In genomic region chr20:35133006-35133405, GRCh38 we compare ENCODE assay signal across 28 cellular contexts.
"Had no signal": no experiment of that assay in that cellular context is flagged by ENCODE, and none has a peak within 500 bp of the region (broad histone marks: within the 10 kb centered on the region; RNA-seq: fewer than 3 reads in every experiment).

No MANE protein-coding gene starts in this region.

- ATAC-seq: Panc1, Right ventricle myocardium inferior, SK-N-SH treated with all-trans-retinoic acid at 6 μM for 48 hours had no signal

- H3K4me3 ChIP-seq: colonic mucosa, SJSA1 had no signal

- DNase-seq: activated B cell treated with CpG ODN at 0.5 μM for 24 hours; activated CD4-positive, alpha-beta T cell treated with anti-CD3 and anti-CD28 coated beads for 1 hour; activated CD4-positive, alpha-beta T cell treated with anti-CD3 and anti-CD28 coated beads, Interleukin-2, amount 10 ng/mL, durations not matched to agents 24 days and 14 days; activated CD4-positive, alpha-beta T cell treated with anti-CD3 and anti-CD28 coated beads, Interleukin-2, amount 50 U/mL, for 48 hours; activated effector memory CD4-positive, alpha-beta T cell treated with Interleukin-2 at 50 U/mL for 16 hours; activated naive CD4-positive, alpha-beta T cell; amygdala; cerebellar nuclear complex; colonic mucosa; NCI-H1092; NCI-H1417; NCI-H1694; NCI-H2029; NCI-H2107; NCI-H2171 treated with DMSO at 0.1 percent for 48 hours; NCI-H226; NCI-H526; NCI-H82; OCI-M1; RPMI8226 had no signal

- H3K4me1 ChIP-seq: colonic mucosa had no signal

- H3K9me3 Mint-ChIP-seq: activated B cell treated with CpG ODN at 0.5 μM for 24 hours; activated CD4-positive, alpha-beta T cell treated with anti-CD3 and anti-CD28 coated beads, Interleukin-2, amount 10 ng/mL, durations not matched to agents 24 days and 14 days; activated T-helper 1 cell treated with anti-CD3 and anti-CD28 coated beads, Interleukin-12 subunit alpha, Interleukin-12 subunit beta, Interleukin-2, Interleukin-4 antibody, amounts not matched to agents 30 ng/mL and 10 ng/mL and 1 ng/mL, durations not matched to agents 14 hours and 24 hours and 36 hours; T-helper 1 cell treated with Interleukin-12 subunit alpha and Interleukin-12 subunit beta and Interleukin-4 antibody, amounts not matched to agents 30 μg/mL and 1 μg/mL, for 36 hours had no signal

- H3K9me3 ChIP-seq: colonic mucosa, SJSA1 had no signal

- H3K27ac Mint-ChIP-seq: activated B cell treated with CpG ODN at 0.5 μM for 24 hours; activated CD4-positive, alpha-beta T cell treated with anti-CD3 and anti-CD28 coated beads, Interleukin-2, amount 10 ng/mL, durations not matched to agents 24 days and 14 days; activated T-helper 1 cell treated with anti-CD3 and anti-CD28 coated beads, Interleukin-12 subunit alpha, Interleukin-12 subunit beta, Interleukin-2, Interleukin-4 antibody, amounts not matched to agents 30 ng/mL and 10 ng/mL and 1 ng/mL, durations not matched to agents 14 hours and 24 hours and 36 hours; T-helper 1 cell treated with Interleukin-12 subunit alpha and Interleukin-12 subunit beta and Interleukin-4 antibody, amounts not matched to agents 30 μg/mL and 1 μg/mL, for 36 hours had no signal

- H3K27me3 Mint-ChIP-seq: activated B cell treated with CpG ODN at 0.5 μM for 24 hours; activated CD4-positive, alpha-beta T cell treated with anti-CD3 and anti-CD28 coated beads, Interleukin-2, amount 10 ng/mL, durations not matched to agents 24 days and 14 days; activated naive CD8-positive, alpha-beta T cell had no signal

- H3K4me3 Mint-ChIP-seq: activated B cell treated with CpG ODN at 0.5 μM for 24 hours; activated CD4-positive, alpha-beta T cell treated with anti-CD3 and anti-CD28 coated beads, Interleukin-2, amount 10 ng/mL, durations not matched to agents 24 days and 14 days; activated naive CD8-positive, alpha-beta T cell; activated T-helper 1 cell treated with anti-CD3 and anti-CD28 coated beads, Interleukin-12 subunit alpha, Interleukin-12 subunit beta, Interleukin-2, Interleukin-4 antibody, amounts not matched to agents 30 ng/mL and 10 ng/mL and 1 ng/mL, durations not matched to agents 14 hours and 24 hours and 36 hours; T-helper 1 cell treated with Interleukin-12 subunit alpha and Interleukin-12 subunit beta and Interleukin-4 antibody, amounts not matched to agents 30 μg/mL and 1 μg/mL, for 36 hours had no signal

- H3K4me1 Mint-ChIP-seq: activated B cell treated with CpG ODN at 0.5 μM for 24 hours; activated CD4-positive, alpha-beta T cell treated with anti-CD3 and anti-CD28 coated beads, Interleukin-2, amount 10 ng/mL, durations not matched to agents 24 days and 14 days had no signal

- H3K27ac ChIP-seq: colonic mucosa, KMS-11, SJSA1 had no signal
